Comparison of ENCODE assay signal across 18 cellular contexts in genomic region chr13:43939149-43939548, GRCh38.
"Had no signal": no experiment of that assay in that cellular context is flagged by ENCODE, and none has a peak within 500 bp of the region (broad histone marks: within the 10 kb centered on the region; RNA-seq: fewer than 3 reads in every experiment).

No MANE protein-coding gene starts in this region.

- H3K36me3 Mint-ChIP-seq: activated CD8-positive, alpha-beta memory T cell treated with anti-CD3 and anti-CD28 coated beads, Interleukin-2, amount 10 ng/mL, durations not matched to agents 7 days and 5 days; activated naive CD8-positive, alpha-beta T cell treated with anti-CD3 and anti-CD28 coated beads for 36 hours; mesothelial cell of epicardium had no signal

- ATAC-seq: activated CD8-positive, alpha-beta memory T cell treated with anti-CD3 and anti-CD28 coated beads, Interleukin-2, amount 10 ng/mL, durations not matched to agents 7 days and 5 days; activated T-helper 17 cell treated with anti-CD3 and anti-CD28 coated beads, Interleukin-2, amount 50 U/mL, for 72 hours; foreskin keratinocyte had no signal

- H3K4me1 ChIP-seq: foreskin keratinocyte had no signal

- H3K27ac ChIP-seq: foreskin keratinocyte, tibial artery had no signal

- H3K27me3 ChIP-seq: dorsolateral prefrontal cortex, sigmoid colon, tibial artery had no signal

- H3K9me3 ChIP-seq: sigmoid colon, tibial artery had no signal

- H3K27me3 Mint-ChIP-seq: progenitor cell of endocrine pancreas had no signal

- H3K4me3 Mint-ChIP-seq: activated CD4-positive, alpha-beta memory T cell treated with anti-CD3 and anti-CD28 coated beads, Interleukin-2, amount 10 ng/mL, durations not matched to agents 7 days and 5 days; activated CD8-positive, alpha-beta memory T cell treated with anti-CD3 and anti-CD28 coated beads, Interleukin-2, amount 10 ng/mL, durations not matched to agents 7 days and 5 days; activated naive CD8-positive, alpha-beta T cell treated with anti-CD3 and anti-CD28 coated beads for 36 hours; activated T-helper 17 cell treated with anti-CD3 and anti-CD28 coated beads, Interleukin-2, amount 50 U/mL, for 72 hours; mesothelial cell of epicardium had no signal

- H3K4me1 Mint-ChIP-seq: activated CD4-positive, alpha-beta memory T cell treated with anti-CD3 and anti-CD28 coated beads, Interleukin-2, amount 10 ng/mL, durations not matched to agents 7 days and 5 days; activated CD8-positive, alpha-beta memory T cell treated with anti-CD3 and anti-CD28 coated beads, Interleukin-2, amount 10 ng/mL, durations not matched to agents 7 days and 5 days; activated naive CD8-positive, alpha-beta T cell treated with anti-CD3 and anti-CD28 coated beads for 36 hours; activated T-helper 17 cell treated with anti-CD3 and anti-CD28 coated beads, Interleukin-2, amount 50 U/mL, for 72 hours had no signal

- H3K36me3 ChIP-seq: sigmoid colon, tibial artery had no signal

- H3K9me3 Mint-ChIP-seq: activated CD4-positive, alpha-beta memory T cell treated with anti-CD3 and anti-CD28 coated beads, Interleukin-2, amount 10 ng/mL, durations not matched to agents 7 days and 5 days; activated naive CD8-positive, alpha-beta T cell treated with anti-CD3 and anti-CD28 coated beads for 36 hours; activated T-helper 17 cell treated with anti-CD3 and anti-CD28 coated beads, Interleukin-2, amount 50 U/mL, for 72 hours; mesothelial cell of epicardium had no signal

- DNase-seq: activated CD4-positive, alpha-beta memory T cell treated with anti-CD3 and anti-CD28 coated beads, Interleukin-2, amount 10 ng/mL, durations not matched to agents 7 days and 5 days; activated CD4-positive, alpha-beta T cell treated with anti-CD3 and anti-CD28 coated beads for 48 hours; activated CD4-positive, CD25-positive, alpha-beta regulatory T cell; activated CD8-positive, alpha-beta memory T cell treated with anti-CD3 and anti-CD28 coated beads, Interleukin-2, amount 10 ng/mL, durations not matched to agents 7 days and 5 days; activated naive CD4-positive, alpha-beta T cell; activated naive CD8-positive, alpha-beta T cell treated with anti-CD3 and anti-CD28 coated beads for 36 hours; amygdala; dorsolateral prefrontal cortex; foreskin keratinocyte; glutamatergic neuron; hippocampal formation; sigmoid colon; stimulated activated naive CD4-positive, alpha-beta T cell; tibial artery had no signal

- H3K4me3 ChIP-seq: dorsolateral prefrontal cortex, lung, sigmoid colon, tibial artery had no signal

- H3K27ac Mint-ChIP-seq: activated CD4-positive, alpha-beta memory T cell treated with anti-CD3 and anti-CD28 coated beads, Interleukin-2, amount 10 ng/mL, durations not matched to agents 7 days and 5 days; activated CD8-positive, alpha-beta memory T cell treated with anti-CD3 and anti-CD28 coated beads, Interleukin-2, amount 10 ng/mL, durations not matched to agents 7 days and 5 days; activated naive CD8-positive, alpha-beta T cell treated with anti-CD3 and anti-CD28 coated beads for 36 hours; activated T-helper 17 cell treated with anti-CD3 and anti-CD28 coated beads, Interleukin-2, amount 50 U/mL, for 72 hours; mesothelial cell of epicardium; progenitor cell of endocrine pancreas had no signal
